13 cellular contexts compared by ENCODE assay signal in the genomic region with DNA sequence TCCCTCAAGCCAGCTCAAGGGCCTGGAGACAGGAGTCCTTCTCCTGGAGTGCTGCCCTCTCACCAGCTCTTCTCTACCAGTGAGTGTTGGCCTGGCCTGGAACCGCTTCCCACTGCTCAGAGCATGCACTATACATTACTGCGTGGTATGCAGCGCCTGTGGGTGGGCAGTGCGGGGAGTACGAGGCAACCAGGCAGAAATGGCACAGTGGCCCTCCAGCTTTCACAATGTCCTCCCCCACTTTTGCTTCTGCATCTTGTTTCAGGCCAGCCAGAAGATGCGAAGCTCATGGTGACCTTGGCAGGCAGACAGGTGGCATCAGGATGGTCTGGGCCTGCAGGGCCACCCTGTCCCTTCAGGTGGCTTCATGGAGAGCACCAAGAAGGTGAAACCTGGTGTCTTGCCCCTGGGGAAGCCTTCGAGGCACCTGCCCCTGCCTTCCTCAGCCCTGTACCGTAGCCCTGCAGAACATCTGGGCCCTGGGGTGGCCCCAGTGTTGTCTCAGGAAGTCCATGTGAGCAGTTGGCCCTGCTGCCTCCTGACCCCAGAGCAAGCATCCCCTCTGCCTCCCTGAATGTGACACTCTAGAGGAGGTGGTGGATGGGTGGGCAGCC. TPM values are rescaled to one million over a fixed set of nuclear protein-coding genes. Genes with fewer than 3 reads are reported as not detected.
DNase-seq lines count a peak whose midpoint lies in the region; ATAC-seq and TF ChIP-seq lines count a peak whose summit lies in the region.
"Had no signal": no experiment of that assay in that cellular context is flagged by ENCODE, and none has a peak within 500 bp of the region (broad histone marks: within the 10 kb centered on the region; RNA-seq: fewer than 3 reads in every experiment).

No MANE protein-coding gene starts in this region.

- no peak for DNase-seq in activated naive CD8-positive, alpha-beta T cell treated with anti-CD3 and anti-CD28 coated beads for 36 hours
- no peak for DNase-seq in activated B cell treated with CpG ODN at 0.5 μM for 24 hours
- DNase-seq in left colon: peak; percentile 1 to 10
- peak; percentile 14 for DNase-seq in ureter (ENCODE audit: low spot score)
- no peak for DNase-seq in kidney tubule cell (ENCODE audit: low spot score)
- DNase-seq in mucosa of gallbladder (ENCODE audit: low spot score): no peak
- DNase-seq in stimulated activated naive CD4-positive, alpha-beta T cell treated with Interleukin-2 at 50 U/mL for 16 hours (lab: John Stamatoyannopoulos, UW): no peak
- DNase-seq: esophagus squamous epithelium; NCI-H524; SJCRH30; stimulated activated CD4-positive, alpha-beta T cell treated with anti-CD3 and anti-CD28 coated beads, Interleukin-1b, Interleukin-23, amount 100 ng/mL, for 48 hours had no signal

- CTCF ChIA-PET in activated B cell treated with CpG ODN at 0.5 μM for 24 hours (lab: Charles Lee): no interaction called here

- H3K4me1 Mint-ChIP-seq in activated naive CD8-positive, alpha-beta T cell (ENCODE audit: low read depth): peaks cover 37% of the 10 kb centered on the region
- peaks cover 19% of the 10 kb centered on the region for H3K4me1 Mint-ChIP-seq in activated naive CD8-positive, alpha-beta T cell treated with anti-CD3 and anti-CD28 coated beads for 36 hours
- peaks cover 27% of the 10 kb centered on the region for H3K4me1 Mint-ChIP-seq in activated B cell treated with CpG ODN at 0.5 μM for 24 hours

- ATAC-seq in activated B cell treated with CpG ODN at 0.5 μM for 24 hours (ENCODE audit: low read depth) (no peak), left colon (no peak)

- peaks cover 2% of the 10 kb centered on the region for H3K27me3 Mint-ChIP-seq in activated naive CD8-positive, alpha-beta T cell
- peaks cover 21% of the 10 kb centered on the region for H3K27me3 Mint-ChIP-seq in activated naive CD8-positive, alpha-beta T cell treated with anti-CD3 and anti-CD28 coated beads for 36 hours
- peaks cover 37% of the 10 kb centered on the region for H3K27me3 Mint-ChIP-seq in activated B cell treated with CpG ODN at 0.5 μM for 24 hours

- intact Hi-C loops in activated B cell treated with CpG ODN at 0.5 μM for 24 hours (cut with micrococcal nuclease) (no loop called here), left colon (cut with DNase I, micrococcal nuclease) (no loop called here)

- H3K27ac Mint-ChIP-seq in activated naive CD8-positive, alpha-beta T cell: no peak overlapping the region
- no peak overlapping the region for H3K27ac Mint-ChIP-seq in activated naive CD8-positive, alpha-beta T cell treated with anti-CD3 and anti-CD28 coated beads for 36 hours
- no peak overlapping the region for H3K27ac Mint-ChIP-seq in activated B cell treated with CpG ODN at 0.5 μM for 24 hours

- H3K9me3 Mint-ChIP-seq in activated naive CD8-positive, alpha-beta T cell (ENCODE audit: low read depth): no peaks in the 10 kb centered on the region
- no peaks in the 10 kb centered on the region for H3K9me3 Mint-ChIP-seq in activated naive CD8-positive, alpha-beta T cell treated with anti-CD3 and anti-CD28 coated beads for 36 hours
- H3K9me3 Mint-ChIP-seq in activated B cell treated with CpG ODN at 0.5 μM for 24 hours: no peaks in the 10 kb centered on the region
- H3K9me3 Mint-ChIP-seq: stimulated activated naive CD8-positive, alpha-beta T cell treated with anti-CD3 and anti-CD28 coated beads, Interleukin-15, amount 100 ng/mL, for 72 hours had no signal

- H3K4me3 Mint-ChIP-seq in activated naive CD8-positive, alpha-beta T cell: peak overlapping the region; percentile 60
- no peak overlapping the region for H3K4me3 Mint-ChIP-seq in activated naive CD8-positive, alpha-beta T cell treated with anti-CD3 and anti-CD28 coated beads for 36 hours
- H3K4me3 Mint-ChIP-seq in activated B cell treated with CpG ODN at 0.5 μM for 24 hours: peak overlapping the region; percentile 15

- no peak for TF ChIP-seq CTCF in activated B cell treated with CpG ODN at 0.5 μM for 24 hours (IDR thresholded peaks at IDR 0.05)

- H3K36me3 Mint-ChIP-seq in activated naive CD8-positive, alpha-beta T cell: no peaks in the 10 kb centered on the region
- H3K36me3 Mint-ChIP-seq in activated naive CD8-positive, alpha-beta T cell treated with anti-CD3 and anti-CD28 coated beads for 36 hours: no peaks in the 10 kb centered on the region
- no peaks in the 10 kb centered on the region for H3K36me3 Mint-ChIP-seq in activated B cell treated with CpG ODN at 0.5 μM for 24 hours (ENCODE audit: low read depth)

- POLR2A ChIA-PET in activated B cell treated with CpG ODN at 0.5 μM for 24 hours (lab: Charles Lee): no interaction called here

RNA-seq across cellular contexts. Expression of a gene that starts 35.8 kb away (rescaled TPM):
- under 1 TPM; 0.40 to 0.45 TPM for total RNA-seq in activated naive CD8-positive, alpha-beta T cell treated with anti-CD3 and anti-CD28 coated beads for 36 hours
- total RNA-seq in activated B cell treated with CpG ODN at 0.5 μM for 24 hours (1.7 and 1.8 TPM in 2 replicates), left colon (1 to 10 TPM in 1 of 2 donors, under 1 TPM in 1; 0.47 to 2.7 TPM), ureter (4.0 TPM), mucosa of gallbladder (4.4 TPM)
- total RNA-seq: SJCRH30 had no signal

Comparison
In these comparisons a context has a peak if more than half of its experiments do, and no peak if none do; other contexts are left out.
1. DNase-seq: peak in left colon (2 of 2) and ureter (single experiment); none in activated naive CD8-positive, alpha-beta T cell treated with anti-CD3 and anti-CD28 coated beads for 36 hours (single experiment), activated B cell treated with CpG ODN at 0.5 μM for 24 hours (single experiment), kidney tubule cell (single experiment), mucosa of gallbladder (single experiment) and stimulated activated naive CD4-positive, alpha-beta T cell treated with Interleukin-2 at 50 U/mL for 16 hours (single experiment).